Comparison of ENCODE assay signal across 12 cellular contexts in genomic region chr16:71709231-71709781, GRCh38. TPM values are rescaled to one million over a fixed set of nuclear protein-coding genes. Genes with fewer than 3 reads are reported as not detected.
DNase-seq lines count a peak whose midpoint lies in the region; ATAC-seq and TF ChIP-seq lines count a peak whose summit lies in the region.
"Had no signal": no experiment of that assay in that cellular context is flagged by ENCODE, and none has a peak within 500 bp of the region (broad histone marks: within the 10 kb centered on the region; RNA-seq: fewer than 3 reads in every experiment).

No MANE protein-coding gene starts in this region.

- peak overlapping the region; percentile 74 for H3K4me2 ChIP-seq in PC-9

- H3K27ac Mint-ChIP-seq in naive thymus-derived CD4-positive, alpha-beta T cell, result no peak overlapping the region
- H3K27ac Mint-ChIP-seq in activated naive CD4-positive, alpha-beta T cell treated with anti-CD3 and anti-CD28 coated beads, Interleukin-2, amount 10 ng/mL, durations not matched to agents 7 days and 5 days, result no peak overlapping the region
- H3K27ac Mint-ChIP-seq in Calu3 (ENCODE audit: unreplicated experiment), result no peak overlapping the region
- H3K27ac Mint-ChIP-seq: activated naive CD8-positive, alpha-beta T cell treated with anti-CD3 and anti-CD28 coated beads, Interleukin-2, amount 50 U/mL, for 24 hours; T-helper 1 cell treated with Interleukin-12 subunit alpha and Interleukin-12 subunit beta and Interleukin-4 antibody, amounts not matched to agents 30 μg/mL and 1 μg/mL, for 36 hours had no signal

- POLR2A ChIA-PET in PC-9 (lab: Charles Lee; ENCODE audit: unreplicated experiment), result no interaction called here
- POLR2A ChIA-PET in naive thymus-derived CD4-positive, alpha-beta T cell (lab: Charles Lee), result no interaction called here

- no peaks in the 10 kb centered on the region for H4K20me1 ChIP-seq in PC-9 (ENCODE audit: insufficient read depth)

- no peak for TF ChIP-seq CTCF in PC-9 (conservative IDR thresholded peaks at IDR 0.05)
- TF ChIP-seq CTCF in omental fat pad (IDR thresholded peaks at IDR 0.05), result no peak
- no peak for TF ChIP-seq CTCF in Calu3 (IDR thresholded peaks at IDR 0.05; ENCODE audit: unreplicated experiment)

- H3K9me2 ChIP-seq in PC-9 (ENCODE audit: insufficient read depth), result no peaks in the 10 kb centered on the region

- H3K4me1 ChIP-seq in PC-9 (replicated peaks; ENCODE audit: insufficient read depth) (peaks cover 39% of the 10 kb centered on the region), aorta (ENCODE audit: control insufficient read depth in 1 of 2, insufficient read depth in 2 of 2, low read length in 2 of 2) (peaks cover 0 to 2% of the 10 kb centered on the region in 2 donors)
- no peaks in the 10 kb centered on the region for H3K4me1 ChIP-seq in naive thymus-derived CD4-positive, alpha-beta T cell (ENCODE audit: control insufficient read depth in 2 of 2, insufficient read depth in 2 of 2, low read length in 2 of 2)

- H3F3A ChIP-seq in PC-9 (ENCODE audit: insufficient read depth, low read depth), result peaks cover 40% of the 10 kb centered on the region

- H3K27me3 ChIP-seq in PC-9 (ENCODE audit: insufficient read depth, low read depth) (no peaks in the 10 kb centered on the region), aorta (ENCODE audit: control insufficient read depth in 1 of 2, insufficient read depth in 2 of 2, low read length in 1 of 2) (no peaks in the 10 kb centered on the region)
- no peaks in the 10 kb centered on the region for H3K27me3 ChIP-seq in naive thymus-derived CD4-positive, alpha-beta T cell (ENCODE audit: control insufficient read depth in 2 of 2, insufficient read depth in 2 of 2, low read length in 2 of 2)
- H3K27me3 ChIP-seq: gastrocnemius medialis had no signal

- no peak overlapping the region for H3K4me3 Mint-ChIP-seq in naive thymus-derived CD4-positive, alpha-beta T cell
- H3K4me3 Mint-ChIP-seq in activated naive CD4-positive, alpha-beta T cell treated with anti-CD3 and anti-CD28 coated beads, Interleukin-2, amount 10 ng/mL, durations not matched to agents 7 days and 5 days, result no peak overlapping the region
- H3K4me3 Mint-ChIP-seq in Calu3 (ENCODE audit: low read depth, unreplicated experiment), result no peak overlapping the region
- H3K4me3 Mint-ChIP-seq: activated naive CD8-positive, alpha-beta T cell treated with anti-CD3 and anti-CD28 coated beads, Interleukin-2, amount 50 U/mL, for 24 hours; T-helper 1 cell treated with Interleukin-12 subunit alpha and Interleukin-12 subunit beta and Interleukin-4 antibody, amounts not matched to agents 30 μg/mL and 1 μg/mL, for 36 hours had no signal

- no peaks in the 10 kb centered on the region for H3K9me3 Mint-ChIP-seq in naive thymus-derived CD4-positive, alpha-beta T cell
- no peaks in the 10 kb centered on the region for H3K9me3 Mint-ChIP-seq in activated naive CD4-positive, alpha-beta T cell treated with anti-CD3 and anti-CD28 coated beads, Interleukin-2, amount 10 ng/mL, durations not matched to agents 7 days and 5 days
- no peaks in the 10 kb centered on the region for H3K9me3 Mint-ChIP-seq in Calu3 (ENCODE audit: low read depth, unreplicated experiment)
- H3K9me3 Mint-ChIP-seq: activated naive CD8-positive, alpha-beta T cell treated with anti-CD3 and anti-CD28 coated beads, Interleukin-2, amount 50 U/mL, for 24 hours; T-helper 1 cell treated with Interleukin-12 subunit alpha and Interleukin-12 subunit beta and Interleukin-4 antibody, amounts not matched to agents 30 μg/mL and 1 μg/mL, for 36 hours had no signal

- peak; percentile 69 for DNase-seq in EH (ENCODE audit: low read depth)
- DNase-seq in PC-9, result peak; percentile 31 to 85
- DNase-seq in erythroblast (lab: John Stamatoyannopoulos, UW), result peak; percentile 12 to 45
- no peak for DNase-seq in omental fat pad (ENCODE audit: low spot score)
- DNase-seq in naive thymus-derived CD4-positive, alpha-beta T cell, result no peak
- DNase-seq in activated naive CD4-positive, alpha-beta T cell treated with anti-CD3 and anti-CD28 coated beads, Interleukin-2, amount 10 ng/mL, durations not matched to agents 7 days and 5 days, result no peak
- DNase-seq in aorta, result no peak
- DNase-seq in Calu3, result no peak
- DNase-seq: activated naive CD8-positive, alpha-beta T cell treated with anti-CD3 and anti-CD28 coated beads, Interleukin-2, amount 50 U/mL, for 24 hours; gastrocnemius medialis; NCI-H1048 had no signal

- H3K4me1 Mint-ChIP-seq in naive thymus-derived CD4-positive, alpha-beta T cell, result peaks cover 0 to 10% (median 3%) of the 10 kb centered on the region in 7 donors
- peaks cover 4% of the 10 kb centered on the region for H3K4me1 Mint-ChIP-seq in activated naive CD4-positive, alpha-beta T cell treated with anti-CD3 and anti-CD28 coated beads, Interleukin-2, amount 10 ng/mL, durations not matched to agents 7 days and 5 days
- H3K4me1 Mint-ChIP-seq in Calu3 (ENCODE audit: low read depth, unreplicated experiment), result peaks cover 13% of the 10 kb centered on the region

- H3K4me3 ChIP-seq in PC-9 (no peak overlapping the region), aorta (ENCODE audit: low read length in 2 of 2) (no peak overlapping the region)
- no peak overlapping the region for H3K4me3 ChIP-seq in naive thymus-derived CD4-positive, alpha-beta T cell (ENCODE audit: low read length)
- H3K4me3 ChIP-seq: gastrocnemius medialis had no signal

- ATAC-seq in omental fat pad (ENCODE audit: low FRiP score) (peak; percentile 68), aorta (ENCODE audit: low FRiP score) (no peak)
- no peak for ATAC-seq in naive thymus-derived CD4-positive, alpha-beta T cell
- ATAC-seq: activated naive CD8-positive, alpha-beta T cell treated with anti-CD3 and anti-CD28 coated beads, Interleukin-2, amount 50 U/mL, for 24 hours; gastrocnemius medialis had no signal

- BruUV-seq in PC-9 (replicated peaks; lab: Mats Ljungman, UMichigan) (no TSS peak), Calu3 (replicated peaks; lab: Mats Ljungman, UMichigan) (no TSS peak)

- WGBS in aorta, 2 donors, result 77 to 78% methylated on average over 2 of the region's 2 CpGs

- H2AFZ ChIP-seq in PC-9, result no peak overlapping the region

- H3K9me3 ChIP-seq in PC-9 (ENCODE audit: insufficient read depth, low read depth), result no peaks in the 10 kb centered on the region
- H3K9me3 ChIP-seq in naive thymus-derived CD4-positive, alpha-beta T cell (ENCODE audit: control insufficient read depth in 2 of 3, low read length in 3 of 3), result no peaks in the 10 kb centered on the region
- H3K9me3 ChIP-seq in aorta (ENCODE audit: control insufficient read depth, low read length), result no peaks in the 10 kb centered on the region
- H3K9me3 ChIP-seq: gastrocnemius medialis had no signal

- H3K36me3 ChIP-seq in PC-9 (ENCODE audit: low read depth) (no peaks in the 10 kb centered on the region), aorta (ENCODE audit: control insufficient read depth in 1 of 2, insufficient read depth in 2 of 2, low read length in 1 of 2) (no peaks in the 10 kb centered on the region)
- no peaks in the 10 kb centered on the region for H3K36me3 ChIP-seq in naive thymus-derived CD4-positive, alpha-beta T cell (ENCODE audit: control insufficient read depth in 2 of 3, insufficient read depth in 3 of 3, low read length in 3 of 3)
- H3K36me3 ChIP-seq: gastrocnemius medialis had no signal

- CTCF ChIA-PET in PC-9 (lab: Charles Lee) (interaction anchor here (0.6 kb wide), 1 partner anchor 184 kb away, joined by 4 read pairs; no protein-coding TSS in a partner anchor), Calu3 (lab: Charles Lee) (no interaction called here)
- CTCF ChIA-PET in naive thymus-derived CD4-positive, alpha-beta T cell (lab: Charles Lee), result no interaction called here
- CTCF ChIA-PET in activated naive CD4-positive, alpha-beta T cell treated with anti-CD3 and anti-CD28 coated beads, Interleukin-2, amount 10 ng/mL, durations not matched to agents 7 days and 5 days (lab: Charles Lee), result no interaction called here

- peaks cover 0 to 16% (median 0%) of the 10 kb centered on the region in 5 donors for H3K36me3 Mint-ChIP-seq in naive thymus-derived CD4-positive, alpha-beta T cell
- H3K36me3 Mint-ChIP-seq in activated naive CD4-positive, alpha-beta T cell treated with anti-CD3 and anti-CD28 coated beads, Interleukin-2, amount 10 ng/mL, durations not matched to agents 7 days and 5 days, result no peaks in the 10 kb centered on the region
- no peaks in the 10 kb centered on the region for H3K36me3 Mint-ChIP-seq in Calu3 (ENCODE audit: insufficient read depth, unreplicated experiment)

- intact Hi-C loops in PC-9 (cut with micrococcal nuclease; ENCODE audit: unreplicated experiment) (no loop called here), aorta (cut with DNase I) (no loop called here), Calu3 (cut with micrococcal nuclease; ENCODE audit: unreplicated experiment) (no loop called here)
- intact Hi-C loops in naive thymus-derived CD4-positive, alpha-beta T cell (cut with micrococcal nuclease), result no loop called here

- peak overlapping the region; percentile 85 for H3K27ac ChIP-seq in PC-9
- no peak overlapping the region for H3K27ac ChIP-seq in naive thymus-derived CD4-positive, alpha-beta T cell (ENCODE audit: low read depth, low read length)
- H3K27ac ChIP-seq in aorta (ENCODE audit: low read depth in 1 of 2, low read length in 2 of 2), result no peak overlapping the region
- H3K27ac ChIP-seq: gastrocnemius medialis had no signal

- H3K79me2 ChIP-seq in PC-9 (ENCODE audit: low read depth), result peaks cover 13% of the 10 kb centered on the region; the same call in 1 of the 2 replicates

- H3K27me3 Mint-ChIP-seq in naive thymus-derived CD4-positive, alpha-beta T cell, result no peaks in the 10 kb centered on the region
- no peaks in the 10 kb centered on the region for H3K27me3 Mint-ChIP-seq in activated naive CD4-positive, alpha-beta T cell treated with anti-CD3 and anti-CD28 coated beads, Interleukin-2, amount 10 ng/mL, durations not matched to agents 7 days and 5 days
- H3K27me3 Mint-ChIP-seq in Calu3 (ENCODE audit: unreplicated experiment), result no peaks in the 10 kb centered on the region
- H3K27me3 Mint-ChIP-seq: activated naive CD8-positive, alpha-beta T cell treated with anti-CD3 and anti-CD28 coated beads, Interleukin-2, amount 50 U/mL, for 24 hours had no signal

- TF ChIP-seq POLR2A in erythroblast (IDR thresholded peaks at IDR 0.05; ENCODE audit: low read length), result no peak

RNA-seq across cellular contexts. Expression of gene PHLPP2, which starts 15.2 kb away (rescaled TPM):
- total RNA-seq in PC-9 (2021), result 5.1 and 5.5 TPM in 2 replicates
- total RNA-seq in omental fat pad, result 10 to 100 TPM in 3 of 4 donors, 1 to 10 TPM in 1; 7.4 to 21.5 (median 17.4) TPM
- total RNA-seq in naive thymus-derived CD4-positive, alpha-beta T cell, result 10 to 100 TPM in 1 of 5 experiments, 1 to 10 TPM in 4; 6.3 to 10.6 (median 7.5) TPM
- 1 to 10 TPM; 1.5 to 2.2 TPM for polyA plus RNA-seq in naive thymus-derived CD4-positive, alpha-beta T cell
- total RNA-seq in aorta, result 10 to 100 TPM; 10.6 to 13.1 TPM
- 1 to 10 TPM; 2.9 to 4.4 TPM for polyA plus RNA-seq in aorta
- total RNA-seq in Calu3 (2022), result 10.0 and 11.2 TPM in 2 replicates

Comparison
In these comparisons a context has a peak if more than half of its experiments do, and no peak if none do; other contexts are left out.
1. DNase-seq: peak in EH (single experiment), PC-9 (2 of 2) and erythroblast (2 of 2); none in omental fat pad (single experiment), naive thymus-derived CD4-positive, alpha-beta T cell (0 of 9), activated naive CD4-positive, alpha-beta T cell treated with anti-CD3 and anti-CD28 coated beads, Interleukin-2, amount 10 ng/mL, durations not matched to agents 7 days and 5 days (single experiment), aorta (0 of 2) and Calu3 (single experiment).